ENCODE assay signal across 26 cellular contexts in the genomic region with DNA sequence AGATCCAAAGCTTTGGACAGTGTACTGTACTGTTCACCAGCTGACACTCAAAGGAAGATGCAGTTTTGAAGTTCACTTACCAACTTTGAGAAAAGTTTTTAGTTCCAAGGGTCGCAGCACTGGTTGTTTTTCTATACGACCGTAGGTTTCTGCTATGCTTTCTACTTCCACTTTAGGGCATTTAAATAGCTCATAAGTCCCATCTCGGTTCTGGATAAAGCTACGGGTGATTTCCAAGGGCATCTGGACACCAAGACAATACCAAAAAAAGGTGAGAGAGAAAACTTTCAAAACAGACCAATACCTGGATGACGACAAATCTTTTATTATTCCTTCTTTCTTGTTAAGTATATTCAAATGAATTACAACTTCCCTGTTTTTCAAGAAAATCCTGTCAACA. TPM values are rescaled to one million over a fixed set of nuclear protein-coding genes. Genes with fewer than 3 reads are reported as not detected.
DNase-seq lines count a peak whose midpoint lies in the region; ATAC-seq and TF ChIP-seq lines count a peak whose summit lies in the region.
"Had no signal": no experiment of that assay in that cellular context is flagged by ENCODE, and none has a peak within 500 bp of the region (broad histone marks: within the 10 kb centered on the region; RNA-seq: fewer than 3 reads in every experiment).

No MANE protein-coding gene starts in this region.

- no peaks in the 10 kb centered on the region for H3K9me3 ChIP-seq in MM.1S (replicated peaks; ENCODE audit: insufficient read depth, low read length)
- H3K9me3 ChIP-seq in right cardiac atrium (ENCODE audit: control insufficient read depth, low read length): no peaks in the 10 kb centered on the region
- no peaks in the 10 kb centered on the region for H3K9me3 ChIP-seq in aorta (ENCODE audit: control insufficient read depth, low read length)
- H3K9me3 ChIP-seq: psoas muscle, transverse colon had no signal

- no peaks in the 10 kb centered on the region for H3K27me3 ChIP-seq in MM.1S (replicated peaks; ENCODE audit: insufficient read depth, low read length)
- H3K27me3 ChIP-seq in right cardiac atrium (ENCODE audit: control insufficient read depth, insufficient read depth): no peaks in the 10 kb centered on the region
- no peaks in the 10 kb centered on the region for H3K27me3 ChIP-seq in aorta (ENCODE audit: control insufficient read depth in 1 of 2, insufficient read depth in 2 of 2, low read length in 1 of 2)
- H3K27me3 ChIP-seq: transverse colon had no signal

- intact Hi-C loops in right cardiac atrium (cut with DNase I): no loop called here
- intact Hi-C loops in aorta (cut with DNase I): no loop called here

- no peak for TF ChIP-seq CTCF in MM.1S (IDR thresholded peaks at IDR 0.05; ENCODE audit: low read length)

- DNase-seq in activated naive CD4-positive, alpha-beta T cell treated with anti-CD3 and anti-CD28 coated beads, Interleukin-2, amount 50 U/mL, for 16 hours: no peak
- peak; percentile 34 for DNase-seq in MM.1S
- DNase-seq in stimulated activated effector memory CD8-positive, alpha-beta T cell treated with anti-CD3 and anti-CD28 coated beads, Interleukin-12 subunit alpha, Interleukin-12 subunit beta, amount 100 ng/mL, for 72 hours (ENCODE audit: low spot score in 2 of 2): no peak
- DNase-seq in glomerular visceral epithelial cell (ENCODE audit: extremely low spot score): no peak
- DNase-seq in right cardiac atrium: no peak
- DNase-seq in aorta: no peak
- DNase-seq: activated T-cell treated with anti-CD3 and anti-CD28 coated beads, Interleukin-2, amount 50 U/mL, for 4 hours; GF-D8; glutamatergic neuron; KBM-7; left cardiac atrium; midbrain; MV-4-11; NCI-H1930; NCI-H345; NK-92 treated with Interleukin-12 subunit alpha and Interleukin-12 subunit beta, amount 100 ng/mL, for 24 hours; psoas muscle; stimulated activated CD4-positive, alpha-beta T cell treated with anti-CD3 and anti-CD28 coated beads, Interleukin-2, amount 100 ng/mL, for 24 hours; stimulated activated naive CD8-positive, alpha-beta T cell treated with anti-CD3 and anti-CD28 coated beads, Interleukin-15, amount 100 ng/mL, for 72 hours; SW 1271 had no signal

- H3K27ac ChIP-seq in MM.1S (ENCODE audit: low read length): peak overlapping the region; percentile 83
- H3K27ac ChIP-seq in right cardiac atrium (ENCODE audit: low read length): no peak overlapping the region
- H3K27ac ChIP-seq in aorta (ENCODE audit: low read depth in 1 of 2, low read length in 2 of 2): no peak overlapping the region
- H3K27ac ChIP-seq: coronary artery, psoas muscle, transverse colon had no signal

- peaks cover 7% of the 10 kb centered on the region for H3K36me3 Mint-ChIP-seq in activated naive CD4-positive, alpha-beta T cell treated with anti-CD3 and anti-CD28 coated beads, Interleukin-2, amount 50 U/mL, for 24 hours
- H3K36me3 Mint-ChIP-seq in activated T-helper 17 cell treated with anti-CD3 and anti-CD28 coated beads, Interleukin-2, amount 50 U/mL, for 72 hours (ENCODE audit: low read depth): peaks cover 56% of the 10 kb centered on the region
- peaks cover 96% of the 10 kb centered on the region for H3K36me3 Mint-ChIP-seq in stimulated activated effector memory CD8-positive, alpha-beta T cell treated with anti-CD3 and anti-CD28 coated beads, Interleukin-12 subunit alpha, Interleukin-12 subunit beta, amount 100 ng/mL, for 72 hours

- peaks cover 26% of the 10 kb centered on the region for H3F3A ChIP-seq in MM.1S (ENCODE audit: insufficient read depth, low read length)

- H3K9me2 ChIP-seq in MM.1S (replicated peaks; ENCODE audit: insufficient read depth, low read length): no peaks in the 10 kb centered on the region

- H3K27ac Mint-ChIP-seq in activated naive CD4-positive, alpha-beta T cell treated with anti-CD3 and anti-CD28 coated beads, Interleukin-2, amount 50 U/mL, for 24 hours: peak overlapping the region; percentile 86
- H3K27ac Mint-ChIP-seq in activated T-helper 17 cell treated with anti-CD3 and anti-CD28 coated beads, Interleukin-2, amount 50 U/mL, for 72 hours: peak overlapping the region; percentile 25
- H3K27ac Mint-ChIP-seq in stimulated activated effector memory CD8-positive, alpha-beta T cell treated with anti-CD3 and anti-CD28 coated beads, Interleukin-12 subunit alpha, Interleukin-12 subunit beta, amount 100 ng/mL, for 72 hours: peak overlapping the region; percentile 71

- H4K20me1 ChIP-seq in MM.1S (ENCODE audit: insufficient read depth, low read length): no peaks in the 10 kb centered on the region

- peak overlapping the region; percentile 76 for H3K4me2 ChIP-seq in MM.1S (ENCODE audit: low read depth, low read length)

- ATAC-seq in activated T-helper 17 cell treated with anti-CD3 and anti-CD28 coated beads, Interleukin-2, amount 50 U/mL, for 72 hours (replicated peaks): no peak
- ATAC-seq in stimulated activated effector memory CD8-positive, alpha-beta T cell treated with anti-CD3 and anti-CD28 coated beads, Interleukin-12 subunit alpha, Interleukin-12 subunit beta, amount 100 ng/mL, for 72 hours: no peak
- ATAC-seq in right cardiac atrium: no peak
- ATAC-seq in aorta (ENCODE audit: low FRiP score): no peak
- ATAC-seq: left cardiac atrium; psoas muscle; stimulated activated naive CD8-positive, alpha-beta T cell treated with anti-CD3 and anti-CD28 coated beads, Interleukin-15, amount 100 ng/mL, for 72 hours had no signal

- H3K4me1 ChIP-seq in MM.1S (ENCODE audit: low read length): peaks cover 13% of the 10 kb centered on the region
- no peaks in the 10 kb centered on the region for H3K4me1 ChIP-seq in right cardiac atrium (ENCODE audit: control insufficient read depth, insufficient read depth, low read length)
- no peaks in the 10 kb centered on the region for H3K4me1 ChIP-seq in aorta (ENCODE audit: control insufficient read depth in 1 of 2, insufficient read depth in 2 of 2, low read length in 2 of 2)
- H3K4me1 ChIP-seq: psoas muscle, transverse colon had no signal

- WGBS in right cardiac atrium: 88% methylated on average over 6 of the region's 6 CpGs
- 79 to 84% methylated on average over 6 of the region's 6 CpGs for WGBS in aorta, 2 donors

- peak overlapping the region; percentile 58 for H3K9ac ChIP-seq in MM.1S (ENCODE audit: low read length)

- H2AFZ ChIP-seq in MM.1S (ENCODE audit: low read length): peak overlapping the region; percentile 47

- H3K4me3 Mint-ChIP-seq in activated naive CD4-positive, alpha-beta T cell treated with anti-CD3 and anti-CD28 coated beads, Interleukin-2, amount 50 U/mL, for 24 hours: no peak overlapping the region
- no peak overlapping the region for H3K4me3 Mint-ChIP-seq in activated T-helper 17 cell treated with anti-CD3 and anti-CD28 coated beads, Interleukin-2, amount 50 U/mL, for 72 hours
- no peak overlapping the region for H3K4me3 Mint-ChIP-seq in stimulated activated effector memory CD8-positive, alpha-beta T cell treated with anti-CD3 and anti-CD28 coated beads, Interleukin-12 subunit alpha, Interleukin-12 subunit beta, amount 100 ng/mL, for 72 hours
- H3K4me3 Mint-ChIP-seq: activated T-cell treated with anti-CD3 and anti-CD28 coated beads, Interleukin-2, amount 50 U/mL, for 4 hours; CD14-positive monocyte; neural crest cell; stimulated activated naive CD8-positive, alpha-beta T cell treated with anti-CD3 and anti-CD28 coated beads, Interleukin-15, amount 100 ng/mL, for 72 hours had no signal

- H3K79me2 ChIP-seq in MM.1S (ENCODE audit: low read length): no peaks in the 10 kb centered on the region

- peaks cover 12% of the 10 kb centered on the region for H3K4me1 Mint-ChIP-seq in activated naive CD4-positive, alpha-beta T cell treated with anti-CD3 and anti-CD28 coated beads, Interleukin-2, amount 50 U/mL, for 24 hours
- no peaks in the 10 kb centered on the region for H3K4me1 Mint-ChIP-seq in activated T-helper 17 cell treated with anti-CD3 and anti-CD28 coated beads, Interleukin-2, amount 50 U/mL, for 72 hours
- H3K4me1 Mint-ChIP-seq in stimulated activated effector memory CD8-positive, alpha-beta T cell treated with anti-CD3 and anti-CD28 coated beads, Interleukin-12 subunit alpha, Interleukin-12 subunit beta, amount 100 ng/mL, for 72 hours: no peaks in the 10 kb centered on the region
- H3K4me1 Mint-ChIP-seq: CD14-positive monocyte, neural crest cell had no signal

- H3K9me3 Mint-ChIP-seq in activated naive CD4-positive, alpha-beta T cell treated with anti-CD3 and anti-CD28 coated beads, Interleukin-2, amount 50 U/mL, for 24 hours: no peaks in the 10 kb centered on the region
- no peaks in the 10 kb centered on the region for H3K9me3 Mint-ChIP-seq in activated T-helper 17 cell treated with anti-CD3 and anti-CD28 coated beads, Interleukin-2, amount 50 U/mL, for 72 hours
- no peaks in the 10 kb centered on the region for H3K9me3 Mint-ChIP-seq in stimulated activated effector memory CD8-positive, alpha-beta T cell treated with anti-CD3 and anti-CD28 coated beads, Interleukin-12 subunit alpha, Interleukin-12 subunit beta, amount 100 ng/mL, for 72 hours
- H3K9me3 Mint-ChIP-seq: activated T-cell treated with anti-CD3 and anti-CD28 coated beads, Interleukin-2, amount 50 U/mL, for 4 hours; CD14-positive monocyte; neural crest cell; stimulated activated naive CD8-positive, alpha-beta T cell treated with anti-CD3 and anti-CD28 coated beads, Interleukin-15, amount 100 ng/mL, for 72 hours had no signal

- H3K4me3 ChIP-seq in MM.1S (ENCODE audit: low read length): peak overlapping the region; percentile 32
- no peak overlapping the region for H3K4me3 ChIP-seq in right cardiac atrium (ENCODE audit: low read length)
- H3K4me3 ChIP-seq in aorta (ENCODE audit: low read length in 2 of 2): no peak overlapping the region
- H3K4me3 ChIP-seq: coronary artery, psoas muscle, transverse colon had no signal

- H3K36me3 ChIP-seq in MM.1S (replicated peaks; ENCODE audit: insufficient read depth, low read length) (0 out of 2 replicates have a peak, but pooled peaks cover 2% of the 10 kb centered on the region), aorta (ENCODE audit: control insufficient read depth in 1 of 2, insufficient read depth in 2 of 2, low read length in 1 of 2) (no peaks in the 10 kb centered on the region)

- H3K27me3 Mint-ChIP-seq in activated naive CD4-positive, alpha-beta T cell treated with anti-CD3 and anti-CD28 coated beads, Interleukin-2, amount 50 U/mL, for 24 hours: no peaks in the 10 kb centered on the region
- H3K27me3 Mint-ChIP-seq in activated T-helper 17 cell treated with anti-CD3 and anti-CD28 coated beads, Interleukin-2, amount 50 U/mL, for 72 hours: no peaks in the 10 kb centered on the region
- H3K27me3 Mint-ChIP-seq: stimulated activated naive CD8-positive, alpha-beta T cell treated with anti-CD3 and anti-CD28 coated beads, Interleukin-15, amount 100 ng/mL, for 72 hours had no signal

RNA-seq across cellular contexts. Expression of a gene that starts 30.3 kb away (rescaled TPM):
- 10 to 100 TPM; 24.0 to 37.3 TPM for total RNA-seq in activated T-helper 17 cell treated with anti-CD3 and anti-CD28 coated beads, Interleukin-2, amount 50 U/mL, for 72 hours
- total RNA-seq in right cardiac atrium (10 to 100 TPM; 12.5 to 14.4 (median 13.4) TPM), aorta (10 to 100 TPM; 12.4 to 17.9 TPM)
- polyA plus RNA-seq in right cardiac atrium (4.1 TPM), aorta (1 to 10 TPM; 8.0 to 8.1 TPM)

Comparison
In these comparisons a context has a peak if more than half of its experiments do, and no peak if none do; other contexts are left out.
1. H3K27ac Mint-ChIP-seq: peak in every context shown above with its lines; median percentile 86 in activated naive CD4-positive, alpha-beta T cell treated with anti-CD3 and anti-CD28 coated beads, Interleukin-2, amount 50 U/mL, for 24 hours; 71 in stimulated activated effector memory CD8-positive, alpha-beta T cell treated with anti-CD3 and anti-CD28 coated beads, Interleukin-12 subunit alpha, Interleukin-12 subunit beta, amount 100 ng/mL, for 72 hours; 25 in activated T-helper 17 cell treated with anti-CD3 and anti-CD28 coated beads, Interleukin-2, amount 50 U/mL, for 72 hours.